Comparison of ENCODE assay signal across 9 cellular contexts in the genomic region with DNA sequence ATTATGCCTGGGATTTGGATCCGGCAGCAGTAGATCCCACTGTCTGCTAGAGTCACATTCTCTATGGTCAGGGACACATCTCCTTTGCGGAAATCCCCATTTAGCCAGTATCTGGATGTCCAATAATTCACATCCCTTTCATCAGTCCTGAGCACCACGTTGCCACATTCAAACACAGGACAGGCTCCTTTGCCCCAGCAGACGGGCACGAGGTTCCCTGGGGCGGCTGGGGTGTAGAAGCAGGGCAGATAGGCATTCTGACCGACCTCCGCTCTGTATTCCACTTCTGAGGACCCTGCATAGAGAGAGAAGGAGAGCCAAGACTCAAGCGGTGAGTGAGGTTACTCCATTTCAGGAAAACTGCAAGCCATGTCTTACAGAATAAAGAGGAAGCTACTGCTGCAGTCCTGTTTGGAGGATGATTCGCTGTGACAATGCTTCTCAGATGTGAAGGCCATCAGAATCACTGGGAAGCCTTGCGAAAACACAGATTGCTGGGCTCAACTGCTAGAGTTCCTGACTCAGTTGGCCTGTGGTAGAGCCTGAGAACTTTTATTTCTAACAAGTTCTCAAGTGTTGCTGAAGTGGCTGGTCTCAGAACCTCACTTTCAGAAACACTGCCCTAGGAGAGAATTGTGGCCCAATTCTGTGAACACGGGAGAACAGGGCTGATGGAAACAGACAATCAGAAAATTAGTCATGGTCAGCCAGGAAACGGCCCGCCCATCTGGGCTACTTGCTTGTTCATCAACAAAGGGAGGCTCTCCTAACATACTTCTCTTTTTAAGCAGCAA. TPM values are rescaled to one million over a fixed set of nuclear protein-coding genes. Genes with fewer than 3 reads are reported as not detected.
A peak's percentile ranks its signal among the peaks of the same experiment; 100 is the strongest.
DNase-seq lines count a peak whose midpoint lies in the region; ATAC-seq and TF ChIP-seq lines count a peak whose summit lies in the region.
"Had no signal": no experiment of that assay in that cellular context is flagged by ENCODE, and none has a peak within 500 bp of the region (broad histone marks: within the 10 kb centered on the region; RNA-seq: fewer than 3 reads in every experiment).

No MANE protein-coding gene starts in this region.

- DNase-seq in CD14-positive monocyte (ENCODE audit: low spot score) = peak; percentile 90
- no peak for DNase-seq in GM19238 (ENCODE audit: insufficient read length, low spot score)
- no peak for DNase-seq in NCI-H2196 (lab: John Stamatoyannopoulos, UW; ENCODE audit: unreplicated experiment)
- DNase-seq in osteocyte (ENCODE audit: extremely low spot score, unreplicated experiment) = no peak

- H3K9me3 Mint-ChIP-seq in CD14-positive monocyte = peaks cover 0 to 2% (median 0%) of the 10 kb centered on the region in 7 donors
- no peaks in the 10 kb centered on the region for H3K9me3 Mint-ChIP-seq in activated naive CD4-positive, alpha-beta T cell treated with anti-CD3 and anti-CD28 coated beads, Interleukin-2, amount 50 U/mL, for 24 hours
- H3K9me3 Mint-ChIP-seq in osteocyte (ENCODE audit: unreplicated experiment) = no peaks in the 10 kb centered on the region

- no peaks in the 10 kb centered on the region for H3K9me3 ChIP-seq in mononuclear cell (ENCODE audit: low read depth, low read length)

- H3K27me3 Mint-ChIP-seq in CD14-positive monocyte (ENCODE audit: low read depth in 3 of 3) (peaks cover 0 to 2% (median 0%) of the 10 kb centered on the region in 3 donors), osteocyte (ENCODE audit: unreplicated experiment) (no peaks in the 10 kb centered on the region)
- no peaks in the 10 kb centered on the region for H3K27me3 Mint-ChIP-seq in activated naive CD4-positive, alpha-beta T cell treated with anti-CD3 and anti-CD28 coated beads, Interleukin-2, amount 50 U/mL, for 24 hours

- H3K27ac Mint-ChIP-seq in CD14-positive monocyte (peak overlapping the region; percentile 98 to 100 (median 99)), osteocyte (ENCODE audit: unreplicated experiment) (no peak overlapping the region)
- no peak overlapping the region for H3K27ac Mint-ChIP-seq in activated naive CD4-positive, alpha-beta T cell treated with anti-CD3 and anti-CD28 coated beads, Interleukin-2, amount 50 U/mL, for 24 hours

- intact Hi-C loops in CD14-positive monocyte (cut with micrococcal nuclease) = no loop called here

- ATAC-seq in HG02885 (IDR thresholded peaks at IDR 0.05; ENCODE audit: poor library complexity, unreplicated experiment) (peak; percentile 35), GM21381 (IDR thresholded peaks at IDR 0.05; ENCODE audit: unreplicated experiment) (no peak)

- H3K27me3 ChIP-seq in mononuclear cell (ENCODE audit: insufficient read depth, low read length) = no peaks in the 10 kb centered on the region

- H3K36me3 Mint-ChIP-seq in CD14-positive monocyte (peaks cover 34 to 37% of the 10 kb centered on the region in 2 donors), osteocyte (ENCODE audit: unreplicated experiment) (no peaks in the 10 kb centered on the region)
- H3K36me3 Mint-ChIP-seq in activated naive CD4-positive, alpha-beta T cell treated with anti-CD3 and anti-CD28 coated beads, Interleukin-2, amount 50 U/mL, for 24 hours = peaks cover 7% of the 10 kb centered on the region

- peaks cover 68% of the 10 kb centered on the region for H3K4me1 Mint-ChIP-seq in CD14-positive monocyte
- H3K4me1 Mint-ChIP-seq in activated naive CD4-positive, alpha-beta T cell treated with anti-CD3 and anti-CD28 coated beads, Interleukin-2, amount 50 U/mL, for 24 hours = peaks cover 61% of the 10 kb centered on the region
- no peaks in the 10 kb centered on the region for H3K4me1 Mint-ChIP-seq in osteocyte (ENCODE audit: unreplicated experiment)

- H3K4me3 Mint-ChIP-seq in CD14-positive monocyte (peak overlapping the region; percentile 77 to 92), osteocyte (ENCODE audit: unreplicated experiment) (no peak overlapping the region)
- H3K4me3 Mint-ChIP-seq in activated naive CD4-positive, alpha-beta T cell treated with anti-CD3 and anti-CD28 coated beads, Interleukin-2, amount 50 U/mL, for 24 hours = peak overlapping the region; percentile 52

- peaks cover 68% of the 10 kb centered on the region for H3K4me1 ChIP-seq in mononuclear cell (ENCODE audit: insufficient read depth, low read length)

- TF ChIP-seq CTCF in CD14-positive monocyte (IDR thresholded peaks at IDR 0.05) (no peak), osteocyte (IDR thresholded peaks at IDR 0.05) (no peak)

- peak overlapping the region; percentile 32 for H3K4me3 ChIP-seq in mononuclear cell (ENCODE audit: low read length)

RNA-seq across cellular contexts. Expression of a gene that starts 2.0 kb away (rescaled TPM):
- 10 to 100 TPM; 45.0 to 56.8 TPM for polyA plus RNA-seq in CD14-positive monocyte
- total RNA-seq in mononuclear cell = 27.3 TPM
- total RNA-seq in osteocyte = 0.21 TPM in 1 of 2 replicates, not detected in the other

RNA-seq across cellular contexts. Expression of a gene that starts 35.8 kb away (rescaled TPM):
- 10 to 100 TPM; 11.9 to 13.0 TPM for polyA plus RNA-seq in CD14-positive monocyte
- total RNA-seq in mononuclear cell (12.0 TPM), osteocyte (9.2 and 9.3 TPM in 2 replicates)

RNA-seq across cellular contexts. Expression of a gene that starts 47.9 kb away (rescaled TPM):
- polyA plus RNA-seq in CD14-positive monocyte = not detected
- total RNA-seq in mononuclear cell (1.3 TPM), osteocyte (not detected in 2 replicates)

RNA-seq across cellular contexts. Expression of a gene that starts 59.2 kb away (rescaled TPM):
- polyA plus RNA-seq in CD14-positive monocyte = not detected
- total RNA-seq in mononuclear cell (not detected), osteocyte (not detected in 2 replicates)
- total RNA-seq: temporal lobe had no signal

Comparison
In these comparisons a context has a peak if more than half of its experiments do, and no peak if none do; other contexts are left out.
1. H3K27ac Mint-ChIP-seq: peak in CD14-positive monocyte (7 of 7); none in activated naive CD4-positive, alpha-beta T cell treated with anti-CD3 and anti-CD28 coated beads, Interleukin-2, amount 50 U/mL, for 24 hours (single experiment) and osteocyte (single experiment).
2. RNA of a gene that starts 2.0 kb away (total RNA-seq): 27.3 TPM in mononuclear cell (single experiment); 0.21 TPM in osteocyte; every median in the first group is over 10 times any median in the second.